10 cellular contexts compared by ENCODE assay signal in genomic region chr2:173590278-173590811, GRCh38.
A peak's percentile ranks its signal among the peaks of the same experiment; 100 is the strongest.
DNase-seq lines count a peak whose midpoint lies in the region; ATAC-seq and TF ChIP-seq lines count a peak whose summit lies in the region.
"Had no signal": no experiment of that assay in that cellular context is flagged by ENCODE, and none has a peak within 500 bp of the region (broad histone marks: within the 10 kb centered on the region; RNA-seq: fewer than 3 reads in every experiment).

No MANE protein-coding gene starts in this region.

- H3K27me3 Mint-ChIP-seq in activated CD8-positive, alpha-beta T cell treated with anti-CD3 and anti-CD28 coated beads for 36 hours = peaks cover 10% of the 10 kb centered on the region
- peaks cover 3 to 16% of the 10 kb centered on the region in 2 donors for H3K27me3 Mint-ChIP-seq in CD4-positive, alpha-beta memory T cell

- H3K4me1 ChIP-seq in CD4-positive, alpha-beta memory T cell (ENCODE audit: insufficient read depth, low read length) = no peaks in the 10 kb centered on the region

- POLR2A ChIA-PET in activated CD8-positive, alpha-beta T cell treated with anti-CD3 and anti-CD28 coated beads for 36 hours (lab: Charles Lee) = no interaction called here
- POLR2A ChIA-PET in CD4-positive, alpha-beta memory T cell (lab: Charles Lee; ENCODE audit: partially characterized antibody) = no interaction called here

- H3K9me3 ChIP-seq in CD4-positive, alpha-beta memory T cell (ENCODE audit: control insufficient read depth in 1 of 2, low read length in 2 of 2) = no peaks in the 10 kb centered on the region

- CTCF ChIA-PET in activated CD8-positive, alpha-beta T cell treated with anti-CD3 and anti-CD28 coated beads for 36 hours (lab: Charles Lee) = no interaction called here
- CTCF ChIA-PET in CD4-positive, alpha-beta memory T cell (lab: Charles Lee; ENCODE audit: partially characterized antibody) = interaction anchor here (0.7 kb wide), 1 partner anchor 17 kb away, joined by 3 read pairs; no protein-coding TSS in a partner anchor

- H3K27ac ChIP-seq in CD4-positive, alpha-beta memory T cell (ENCODE audit: low read depth, low read length) = no peak overlapping the region
- H3K27ac ChIP-seq: cardiac muscle cell, KMS-11 had no signal

- peaks cover 12% of the 10 kb centered on the region for H3K9me3 Mint-ChIP-seq in activated CD8-positive, alpha-beta T cell treated with anti-CD3 and anti-CD28 coated beads for 36 hours
- peaks cover 0 to 18% (median 13%) of the 10 kb centered on the region in 8 donors for H3K9me3 Mint-ChIP-seq in CD4-positive, alpha-beta memory T cell

- ATAC-seq in activated CD8-positive, alpha-beta T cell treated with anti-CD3 and anti-CD28 coated beads for 36 hours = no peak

- no peak overlapping the region for H3K4me3 ChIP-seq in CD4-positive, alpha-beta memory T cell (ENCODE audit: low read length in 2 of 2)
- H3K4me3 ChIP-seq: cardiac muscle cell had no signal

- DNase-seq in AG08396 (ENCODE audit: low spot score) = peak; percentile 74
- DNase-seq in NCI-H1105 treated with DMSO at 0.1 percent for 48 hours (lab: John Stamatoyannopoulos, UW) = peak; percentile 90
- peak; percentile 37 for DNase-seq in amniotic epithelial cell (ENCODE audit: low read depth)
- DNase-seq in islet precursor cell = peak; percentile 66
- no peak for DNase-seq in NOMO-1 treated with DMSO at 0.1 percent for 48 hours (lab: John Stamatoyannopoulos, UW; ENCODE audit: unreplicated experiment)
- DNase-seq in activated CD8-positive, alpha-beta T cell treated with anti-CD3 and anti-CD28 coated beads for 36 hours = no peak
- DNase-seq in CD4-positive, alpha-beta memory T cell = no peak
- no peak for DNase-seq in activated CD4-positive, alpha-beta T cell treated with anti-CD3 and anti-CD28 coated beads, Interleukin-2, amount 50 U/mL, for 4 hours

- H3K4me1 Mint-ChIP-seq in activated CD8-positive, alpha-beta T cell treated with anti-CD3 and anti-CD28 coated beads for 36 hours (ENCODE audit: low read depth) = no peaks in the 10 kb centered on the region
- no peaks in the 10 kb centered on the region for H3K4me1 Mint-ChIP-seq in CD4-positive, alpha-beta memory T cell

- no peak for TF ChIP-seq CTCF in activated CD8-positive, alpha-beta T cell treated with anti-CD3 and anti-CD28 coated beads for 36 hours (IDR thresholded peaks at IDR 0.05)

- intact Hi-C loops in activated CD8-positive, alpha-beta T cell treated with anti-CD3 and anti-CD28 coated beads for 36 hours (cut with micrococcal nuclease) = no loop called here
- intact Hi-C loops in CD4-positive, alpha-beta memory T cell (cut with micrococcal nuclease) = no loop called here

- H3K36me3 ChIP-seq in CD4-positive, alpha-beta memory T cell (ENCODE audit: insufficient read depth, low read length) = no peaks in the 10 kb centered on the region
- H3K36me3 ChIP-seq: cardiac muscle cell had no signal

- no peak overlapping the region for H3K4me3 Mint-ChIP-seq in activated CD8-positive, alpha-beta T cell treated with anti-CD3 and anti-CD28 coated beads for 36 hours
- no peak overlapping the region for H3K4me3 Mint-ChIP-seq in CD4-positive, alpha-beta memory T cell

- H3K36me3 Mint-ChIP-seq in activated CD8-positive, alpha-beta T cell treated with anti-CD3 and anti-CD28 coated beads for 36 hours (ENCODE audit: low read depth) = no peaks in the 10 kb centered on the region
- peaks cover 0 to 5% of the 10 kb centered on the region in 2 donors for H3K36me3 Mint-ChIP-seq in CD4-positive, alpha-beta memory T cell

- H3K27ac Mint-ChIP-seq in activated CD8-positive, alpha-beta T cell treated with anti-CD3 and anti-CD28 coated beads for 36 hours = no peak overlapping the region
- H3K27ac Mint-ChIP-seq in CD4-positive, alpha-beta memory T cell = no peak overlapping the region

- peaks cover 5% of the 10 kb centered on the region for H3K27me3 ChIP-seq in CD4-positive, alpha-beta memory T cell (ENCODE audit: insufficient read depth, low read length)
- H3K27me3 ChIP-seq: cardiac muscle cell had no signal

Comparison
In these comparisons a context has a peak if more than half of its experiments do, and no peak if none do; other contexts are left out.
1. DNase-seq: peak in AG08396 (single experiment), NCI-H1105 treated with DMSO at 0.1 percent for 48 hours (single experiment), amniotic epithelial cell (single experiment) and islet precursor cell (single experiment); none in NOMO-1 treated with DMSO at 0.1 percent for 48 hours (single experiment), activated CD8-positive, alpha-beta T cell treated with anti-CD3 and anti-CD28 coated beads for 36 hours (single experiment), CD4-positive, alpha-beta memory T cell (0 of 5) and activated CD4-positive, alpha-beta T cell treated with anti-CD3 and anti-CD28 coated beads, Interleukin-2, amount 50 U/mL, for 4 hours (0 of 2).